Comparison of ENCODE assay signal across 22 cellular contexts in genomic region chr3:157590273-157590672, GRCh38.
"Had no signal": no experiment of that assay in that cellular context is flagged by ENCODE, and none has a peak within 500 bp of the region (broad histone marks: within the 10 kb centered on the region; RNA-seq: fewer than 3 reads in every experiment).

No MANE protein-coding gene starts in this region.

- H3K27me3 ChIP-seq: upper lobe of left lung, uterus had no signal

- H3K79me2 ChIP-seq: hepatocyte, parathyroid adenoma had no signal

- H3K4me1 ChIP-seq: esophagus squamous epithelium, left ventricle myocardium inferior, lower lobe of right lung, parathyroid adenoma, spleen, tibial artery, upper lobe of left lung had no signal

- ATAC-seq: effector memory CD8-positive, alpha-beta T cell; left cardiac atrium; lower lobe of right lung; natural killer cell treated with Interleukin-12 subunit alpha and Interleukin-12 subunit beta and Interleukin-15 and Interleukin-18, amount 100 ng/mL, for 72 hours; sciatic nerve; stimulated activated memory B cell treated with anti-CD40 and anti-IgM and Interleukin-4, amounts not matched to agents 10 μg/mL and 1 μg/mL and 100 μg/mL, for 72 hours had no signal

- H3K9ac ChIP-seq: parathyroid adenoma had no signal

- H3K27ac ChIP-seq: epithelial cell of prostate, esophagus squamous epithelium, hepatocyte, left ventricle myocardium inferior, lower lobe of right lung, parathyroid adenoma, spleen, tibial artery, upper lobe of left lung, uterus had no signal

- H3K36me3 ChIP-seq: esophagus squamous epithelium, left ventricle myocardium inferior, lower lobe of right lung, spleen, tibial artery, upper lobe of left lung, uterus had no signal

- DNase-seq: effector memory CD8-positive, alpha-beta T cell; esophagus squamous epithelium; foreskin fibroblast; head of caudate nucleus; kidney; left cardiac atrium; left ventricle myocardium inferior; lower lobe of right lung; midbrain; spleen; stimulated activated CD4-positive, alpha-beta T cell treated with anti-CD3 and anti-CD28 coated beads, Interleukin-15, amount 100 ng/mL, for 24 hours; stimulated activated CD4-positive, alpha-beta T cell treated with anti-CD3 and anti-CD28 coated beads, Interleukin-1b, Interleukin-23, amount 100 ng/mL, for 48 hours; stimulated activated CD4-positive, alpha-beta T cell treated with anti-CD3 and anti-CD28 coated beads, Interleukin-4, amount 100 ng/mL, for 24 hours; tibial artery; upper lobe of left lung; uterus had no signal

- H2AFZ ChIP-seq: hepatocyte, parathyroid adenoma had no signal

- H3K4me3 ChIP-seq: esophagus squamous epithelium, hepatocyte, left ventricle myocardium inferior, lower lobe of right lung, spleen, tibial artery, upper lobe of left lung, uterus had no signal

- H3K9me3 ChIP-seq: esophagus squamous epithelium, left ventricle myocardium inferior, lower lobe of right lung, spleen, tibial artery, upper lobe of left lung, uterus had no signal
